7 cellular contexts compared by ENCODE assay signal in the genomic region with DNA sequence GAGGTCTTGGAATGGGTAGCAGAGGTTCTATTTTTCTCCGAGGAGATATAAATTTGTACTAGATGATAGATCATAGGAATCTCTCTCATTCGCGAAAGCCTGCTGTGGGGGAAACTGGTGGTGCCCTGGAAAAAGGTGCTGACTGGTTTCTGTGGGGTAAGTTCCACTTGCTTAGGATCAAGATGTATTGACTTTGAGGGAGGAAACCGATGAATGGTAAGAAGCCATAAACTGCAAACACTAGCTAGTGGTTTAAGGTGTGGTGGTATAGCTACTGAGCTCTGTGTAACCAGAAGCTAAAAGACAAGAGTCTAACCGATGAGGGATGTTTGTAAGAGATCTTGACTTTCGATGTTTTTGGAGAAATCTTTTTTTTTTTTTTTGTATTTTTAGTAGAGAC. TPM values are rescaled to one million over a fixed set of nuclear protein-coding genes. Genes with fewer than 3 reads are reported as not detected.
DNase-seq lines count a peak whose midpoint lies in the region; ATAC-seq and TF ChIP-seq lines count a peak whose summit lies in the region.

No MANE protein-coding gene starts in this region.

- no peak for TF ChIP-seq POLR2A in Peyer's patch (IDR thresholded peaks at IDR 0.05)

- peaks cover 11% of the 10 kb centered on the region; the same call in 1 of the 2 replicates for H4K20me1 ChIP-seq in GM23338 (replicated peaks; ENCODE audit: insufficient read depth)

- H3K27ac Mint-ChIP-seq in GM23338: peak overlapping the region; percentile 69; the same call in 1 of the 2 replicates
- H3K27ac Mint-ChIP-seq in nephron progenitor cell: peak overlapping the region; percentile 33

- H3K27me3 ChIP-seq in GM23338 (ENCODE audit: insufficient read depth) (no peaks in the 10 kb centered on the region), Peyer's patch (no peaks in the 10 kb centered on the region)
- H3K27me3 ChIP-seq in effector memory CD4-positive, alpha-beta T cell (replicated peaks; ENCODE audit: control insufficient read depth, insufficient read depth, low read length, poor library complexity, severe bottlenecking): no peaks in the 10 kb centered on the region

- H3K27ac ChIP-seq in GM23338 (ENCODE audit: low read depth): no peak overlapping the region
- peak overlapping the region; percentile 48 to 86 (median 78) for H3K27ac ChIP-seq in Peyer's patch
- H3K27ac ChIP-seq in effector memory CD4-positive, alpha-beta T cell (ENCODE audit: insufficient read depth, low read length, poor library complexity, severe bottlenecking): peak overlapping the region; percentile 49

- H3K27me3 Mint-ChIP-seq in GM23338 (ENCODE audit: insufficient read depth, low read depth, poor library complexity) (peaks cover 3% of the 10 kb centered on the region), nephron progenitor cell (ENCODE audit: low read depth, poor library complexity) (no peaks in the 10 kb centered on the region)

- DNase-seq in GM23338 (ENCODE audit: low spot score): no peak
- DNase-seq in Peyer's patch: no peak
- no peak for DNase-seq in effector memory CD4-positive, alpha-beta T cell
- no peak for DNase-seq in nephron progenitor cell
- no peak for DNase-seq in NCI-H345 (lab: John Stamatoyannopoulos, UW)

- H3K4me2 ChIP-seq in GM23338: peak overlapping the region; percentile 94

- H3F3A ChIP-seq in GM23338 (replicated peaks; ENCODE audit: low read depth): no peaks in the 10 kb centered on the region

- TF ChIP-seq CTCF in GM23338 (conservative IDR thresholded peaks at IDR 0.05; ENCODE audit: low read depth in 2 of 2) (no peak), Peyer's patch (IDR thresholded peaks at IDR 0.05) (no peak), nephron progenitor cell (IDR thresholded peaks at IDR 0.05) (no peak)

- H3K4me3 Mint-ChIP-seq in GM23338: peak overlapping the region; percentile 93
- peak overlapping the region; percentile 95 for H3K4me3 Mint-ChIP-seq in nephron progenitor cell

- H3K4me3 ChIP-seq in GM23338 (peak overlapping the region; percentile 90), Peyer's patch (peak overlapping the region; percentile 47 to 96 (median 91))
- peak overlapping the region; percentile 87 for H3K4me3 ChIP-seq in effector memory CD4-positive, alpha-beta T cell (ENCODE audit: insufficient read depth, low read depth, low read length, poor library complexity, severe bottlenecking)

- H3K9me3 ChIP-seq in Peyer's patch: no peaks in the 10 kb centered on the region
- no peaks in the 10 kb centered on the region for H3K9me3 ChIP-seq in effector memory CD4-positive, alpha-beta T cell (ENCODE audit: control insufficient read depth, low read length)

- peaks cover 56% of the 10 kb centered on the region for H3K79me2 ChIP-seq in GM23338 (replicated peaks; ENCODE audit: insufficient read depth)

- ATAC-seq in GM23338 (no peak), GM19463 (IDR thresholded peaks at IDR 0.05; ENCODE audit: unreplicated experiment) (no peak), GM18861 (IDR thresholded peaks at IDR 0.05; ENCODE audit: unreplicated experiment) (no peak)

- H3K4me1 ChIP-seq in GM23338 (ENCODE audit: insufficient read depth) (peaks cover 27% of the 10 kb centered on the region), Peyer's patch (peaks cover 0 to 35% (median 2%) of the 10 kb centered on the region in 4 donors)
- peaks cover 19% of the 10 kb centered on the region for H3K4me1 ChIP-seq in effector memory CD4-positive, alpha-beta T cell (ENCODE audit: control insufficient read depth, insufficient read depth, low read length, poor library complexity, severe bottlenecking)

- H3K36me3 ChIP-seq in GM23338 (ENCODE audit: insufficient read depth) (no peaks in the 10 kb centered on the region), Peyer's patch (no peaks in the 10 kb centered on the region)
- H3K36me3 ChIP-seq in effector memory CD4-positive, alpha-beta T cell (ENCODE audit: control insufficient read depth, insufficient read depth, low read length): no peaks in the 10 kb centered on the region

- no peaks in the 10 kb centered on the region; the same call in 2 of the 3 replicates for H3K36me3 Mint-ChIP-seq in GM23338 (ENCODE audit: low read depth)
- peaks cover 12% of the 10 kb centered on the region for H3K36me3 Mint-ChIP-seq in nephron progenitor cell (ENCODE audit: low read depth)

- no peaks in the 10 kb centered on the region for H3K9me2 ChIP-seq in GM23338 (ENCODE audit: insufficient read depth)

- H3K4me1 Mint-ChIP-seq in GM23338: peaks cover 42% of the 10 kb centered on the region
- peaks cover 46% of the 10 kb centered on the region for H3K4me1 Mint-ChIP-seq in nephron progenitor cell

- H3K9me3 Mint-ChIP-seq in GM23338 (no peaks in the 10 kb centered on the region), nephron progenitor cell (no peaks in the 10 kb centered on the region)

- H2AFZ ChIP-seq in GM23338: peak overlapping the region; percentile 91

TF ChIP-seq in GM23338, 12 proteins besides CTCF, POLR2A, EP300 and RAD21 (continues in another document):
- no peak for TF ChIP-seq STAT1 (IDR thresholded peaks at IDR 0.05; ENCODE audit: unreplicated experiment)
- TF ChIP-seq, protein P1, sequence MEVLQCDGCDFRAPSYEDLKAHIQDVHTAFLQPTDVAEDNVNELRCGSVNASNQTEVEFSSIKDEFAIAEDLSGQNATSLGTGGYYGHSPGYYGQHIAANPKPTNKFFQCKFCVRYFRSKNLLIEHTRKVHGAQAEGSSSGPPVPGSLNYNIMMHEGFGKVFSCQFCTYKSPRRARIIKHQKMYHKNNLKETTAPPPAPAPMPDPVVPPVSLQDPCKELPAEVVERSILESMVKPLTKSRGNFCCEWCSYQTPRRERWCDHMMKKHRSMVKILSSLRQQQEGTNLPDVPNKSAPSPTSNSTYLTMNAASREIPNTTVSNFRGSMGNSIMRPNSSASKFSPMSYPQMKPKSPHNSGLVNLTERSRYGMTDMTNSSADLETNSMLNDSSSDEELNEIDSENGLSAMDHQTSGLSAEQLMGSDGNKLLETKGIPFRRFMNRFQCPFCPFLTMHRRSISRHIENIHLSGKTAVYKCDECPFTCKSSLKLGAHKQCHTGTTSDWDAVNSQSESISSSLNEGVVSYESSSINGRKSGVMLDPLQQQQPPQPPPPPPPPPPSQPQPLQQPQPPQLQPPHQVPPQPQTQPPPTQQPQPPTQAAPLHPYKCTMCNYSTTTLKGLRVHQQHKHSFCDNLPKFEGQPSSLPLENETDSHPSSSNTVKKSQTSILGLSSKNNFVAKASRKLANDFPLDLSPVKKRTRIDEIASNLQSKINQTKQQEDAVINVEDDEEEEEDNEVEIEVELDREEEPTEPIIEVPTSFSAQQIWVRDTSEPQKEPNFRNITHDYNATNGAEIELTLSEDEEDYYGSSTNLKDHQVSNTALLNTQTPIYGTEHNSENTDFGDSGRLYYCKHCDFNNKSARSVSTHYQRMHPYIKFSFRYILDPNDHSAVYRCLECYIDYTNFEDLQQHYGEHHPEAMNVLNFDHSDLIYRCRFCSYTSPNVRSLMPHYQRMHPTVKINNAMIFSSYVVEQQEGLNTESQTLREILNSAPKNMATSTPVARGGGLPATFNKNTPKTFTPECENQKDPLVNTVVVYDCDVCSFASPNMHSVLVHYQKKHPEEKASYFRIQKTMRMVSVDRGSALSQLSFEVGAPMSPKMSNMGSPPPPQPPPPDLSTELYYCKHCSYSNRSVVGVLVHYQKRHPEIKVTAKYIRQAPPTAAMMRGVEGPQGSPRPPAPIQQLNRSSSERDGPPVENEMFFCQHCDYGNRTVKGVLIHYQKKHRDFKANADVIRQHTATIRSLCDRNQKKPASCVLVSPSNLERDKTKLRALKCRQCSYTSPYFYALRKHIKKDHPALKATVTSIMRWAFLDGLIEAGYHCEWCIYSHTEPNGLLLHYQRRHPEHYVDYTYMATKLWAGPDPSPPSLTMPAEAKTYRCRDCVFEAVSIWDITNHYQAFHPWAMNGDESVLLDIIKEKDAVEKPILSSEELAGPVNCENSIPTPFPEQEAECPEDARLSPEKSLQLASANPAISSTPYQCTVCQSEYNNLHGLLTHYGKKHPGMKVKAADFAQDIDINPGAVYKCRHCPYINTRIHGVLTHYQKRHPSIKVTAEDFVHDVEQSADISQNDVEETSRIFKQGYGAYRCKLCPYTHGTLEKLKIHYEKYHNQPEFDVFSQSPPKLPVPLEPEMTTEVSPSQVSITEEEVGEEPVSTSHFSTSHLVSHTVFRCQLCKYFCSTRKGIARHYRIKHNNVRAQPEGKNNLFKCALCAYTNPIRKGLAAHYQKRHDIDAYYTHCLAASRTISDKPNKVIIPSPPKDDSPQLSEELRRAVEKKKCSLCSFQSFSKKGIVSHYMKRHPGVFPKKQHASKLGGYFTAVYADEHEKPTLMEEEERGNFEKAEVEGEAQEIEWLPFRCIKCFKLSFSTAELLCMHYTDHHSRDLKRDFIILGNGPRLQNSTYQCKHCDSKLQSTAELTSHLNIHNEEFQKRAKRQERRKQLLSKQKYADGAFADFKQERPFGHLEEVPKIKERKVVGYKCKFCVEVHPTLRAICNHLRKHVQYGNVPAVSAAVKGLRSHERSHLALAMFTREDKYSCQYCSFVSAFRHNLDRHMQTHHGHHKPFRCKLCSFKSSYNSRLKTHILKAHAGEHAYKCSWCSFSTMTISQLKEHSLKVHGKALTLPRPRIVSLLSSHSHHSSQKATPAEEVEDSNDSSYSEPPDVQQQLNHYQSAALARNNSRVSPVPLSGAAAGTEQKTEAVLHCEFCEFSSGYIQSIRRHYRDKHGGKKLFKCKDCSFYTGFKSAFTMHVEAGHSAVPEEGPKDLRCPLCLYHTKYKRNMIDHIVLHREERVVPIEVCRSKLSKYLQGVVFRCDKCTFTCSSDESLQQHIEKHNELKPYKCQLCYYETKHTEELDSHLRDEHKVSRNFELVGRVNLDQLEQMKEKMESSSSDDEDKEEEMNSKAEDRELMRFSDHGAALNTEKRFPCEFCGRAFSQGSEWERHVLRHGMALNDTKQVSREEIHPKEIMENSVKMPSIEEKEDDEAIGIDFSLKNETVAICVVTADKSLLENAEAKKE (CRISPR knock-in tag; IDR thresholded peaks at IDR 0.05): no peak
- TF ChIP-seq, protein P2, sequence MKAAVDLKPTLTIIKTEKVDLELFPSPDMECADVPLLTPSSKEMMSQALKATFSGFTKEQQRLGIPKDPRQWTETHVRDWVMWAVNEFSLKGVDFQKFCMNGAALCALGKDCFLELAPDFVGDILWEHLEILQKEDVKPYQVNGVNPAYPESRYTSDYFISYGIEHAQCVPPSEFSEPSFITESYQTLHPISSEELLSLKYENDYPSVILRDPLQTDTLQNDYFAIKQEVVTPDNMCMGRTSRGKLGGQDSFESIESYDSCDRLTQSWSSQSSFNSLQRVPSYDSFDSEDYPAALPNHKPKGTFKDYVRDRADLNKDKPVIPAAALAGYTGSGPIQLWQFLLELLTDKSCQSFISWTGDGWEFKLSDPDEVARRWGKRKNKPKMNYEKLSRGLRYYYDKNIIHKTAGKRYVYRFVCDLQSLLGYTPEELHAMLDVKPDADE (IDR thresholded peaks at IDR 0.05): no peak
- no peak for TF ChIP-seq POLR2AphosphoS5 (IDR thresholded peaks at IDR 0.05; ENCODE audit: low read depth)
- TF ChIP-seq NANOG (IDR thresholded peaks at IDR 0.05; ENCODE audit: borderline replicate concordance): no peak

RNA-seq across cellular contexts. Expression of a gene that starts 0.8 kb away (rescaled TPM):
- 62.6 and 73.2 TPM in 2 replicates for total RNA-seq in GM23338 (2014; rRNA removed; shearing (Covaris generic))
- polyA plus RNA-seq in GM23338 (2016; fragmentation: Nextera tagmentation; extraction: Ambion mirVana): 12.2 and 14.6 TPM in 2 replicates
- total RNA-seq in Peyer's patch: 10 to 100 TPM; 18.2 to 26.3 (median 21.0) TPM
